ENCODE assay signal across 1 cellular context in the genomic region with DNA sequence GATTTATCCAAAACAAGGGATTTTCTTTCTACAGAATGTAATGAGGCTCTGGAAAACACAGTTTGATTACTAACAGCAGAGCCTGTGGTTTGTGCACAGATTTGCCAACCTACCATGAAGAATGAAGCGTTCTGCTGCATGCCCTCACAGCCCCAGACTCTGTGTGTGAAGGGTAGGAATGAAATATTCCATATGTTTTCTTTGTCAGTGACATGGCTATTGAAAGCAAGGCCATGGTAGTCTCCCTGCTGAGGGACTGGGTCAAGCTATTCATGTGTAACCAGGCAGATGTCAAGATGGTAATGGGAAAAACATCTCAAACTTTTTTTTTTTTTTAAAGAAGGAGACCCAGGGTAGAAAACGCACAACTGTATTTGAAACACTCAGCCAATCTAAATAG.
TF ChIP-seq lines count a peak whose summit lies in the region.

No MANE protein-coding gene starts in this region.

TF ChIP-seq in GM23338, 12 proteins besides CTCF, POLR2A, EP300 and RAD21 (continued from another document):
- TF ChIP-seq ZNF462 (CRISPR knock-in tag; IDR thresholded peaks at IDR 0.05) (no peak), NANOG (IDR thresholded peaks at IDR 0.05; ENCODE audit: borderline replicate concordance) (no peak), EZH2phosphoT487 (IDR thresholded peaks at IDR 0.05; ENCODE audit: unreplicated experiment) (no peak), JUNB (IDR thresholded peaks at IDR 0.05; ENCODE audit: unreplicated experiment) (no peak)
- TF ChIP-seq, protein P1, sequence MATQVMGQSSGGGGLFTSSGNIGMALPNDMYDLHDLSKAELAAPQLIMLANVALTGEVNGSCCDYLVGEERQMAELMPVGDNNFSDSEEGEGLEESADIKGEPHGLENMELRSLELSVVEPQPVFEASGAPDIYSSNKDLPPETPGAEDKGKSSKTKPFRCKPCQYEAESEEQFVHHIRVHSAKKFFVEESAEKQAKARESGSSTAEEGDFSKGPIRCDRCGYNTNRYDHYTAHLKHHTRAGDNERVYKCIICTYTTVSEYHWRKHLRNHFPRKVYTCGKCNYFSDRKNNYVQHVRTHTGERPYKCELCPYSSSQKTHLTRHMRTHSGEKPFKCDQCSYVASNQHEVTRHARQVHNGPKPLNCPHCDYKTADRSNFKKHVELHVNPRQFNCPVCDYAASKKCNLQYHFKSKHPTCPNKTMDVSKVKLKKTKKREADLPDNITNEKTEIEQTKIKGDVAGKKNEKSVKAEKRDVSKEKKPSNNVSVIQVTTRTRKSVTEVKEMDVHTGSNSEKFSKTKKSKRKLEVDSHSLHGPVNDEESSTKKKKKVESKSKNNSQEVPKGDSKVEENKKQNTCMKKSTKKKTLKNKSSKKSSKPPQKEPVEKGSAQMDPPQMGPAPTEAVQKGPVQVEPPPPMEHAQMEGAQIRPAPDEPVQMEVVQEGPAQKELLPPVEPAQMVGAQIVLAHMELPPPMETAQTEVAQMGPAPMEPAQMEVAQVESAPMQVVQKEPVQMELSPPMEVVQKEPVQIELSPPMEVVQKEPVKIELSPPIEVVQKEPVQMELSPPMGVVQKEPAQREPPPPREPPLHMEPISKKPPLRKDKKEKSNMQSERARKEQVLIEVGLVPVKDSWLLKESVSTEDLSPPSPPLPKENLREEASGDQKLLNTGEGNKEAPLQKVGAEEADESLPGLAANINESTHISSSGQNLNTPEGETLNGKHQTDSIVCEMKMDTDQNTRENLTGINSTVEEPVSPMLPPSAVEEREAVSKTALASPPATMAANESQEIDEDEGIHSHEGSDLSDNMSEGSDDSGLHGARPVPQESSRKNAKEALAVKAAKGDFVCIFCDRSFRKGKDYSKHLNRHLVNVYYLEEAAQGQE (IDR thresholded peaks at IDR 0.05; ENCODE audit: unreplicated experiment): no peak
- TF ChIP-seq, protein P2, sequence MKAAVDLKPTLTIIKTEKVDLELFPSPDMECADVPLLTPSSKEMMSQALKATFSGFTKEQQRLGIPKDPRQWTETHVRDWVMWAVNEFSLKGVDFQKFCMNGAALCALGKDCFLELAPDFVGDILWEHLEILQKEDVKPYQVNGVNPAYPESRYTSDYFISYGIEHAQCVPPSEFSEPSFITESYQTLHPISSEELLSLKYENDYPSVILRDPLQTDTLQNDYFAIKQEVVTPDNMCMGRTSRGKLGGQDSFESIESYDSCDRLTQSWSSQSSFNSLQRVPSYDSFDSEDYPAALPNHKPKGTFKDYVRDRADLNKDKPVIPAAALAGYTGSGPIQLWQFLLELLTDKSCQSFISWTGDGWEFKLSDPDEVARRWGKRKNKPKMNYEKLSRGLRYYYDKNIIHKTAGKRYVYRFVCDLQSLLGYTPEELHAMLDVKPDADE (IDR thresholded peaks at IDR 0.05): no peak
